ENCODE assay signal across 8 cellular contexts in genomic region chr12:95998611-95999300, GRCh38. TPM values are rescaled to one million over a fixed set of nuclear protein-coding genes. Genes with fewer than 3 reads are reported as not detected.
DNase-seq lines count a peak whose midpoint lies in the region; ATAC-seq and TF ChIP-seq lines count a peak whose summit lies in the region.

No MANE protein-coding gene starts in this region.

- peak overlapping the region; percentile 19; the same call in 1 of the 2 replicates for H3K4me2 ChIP-seq in MM.1S (ENCODE audit: low read depth, low read length)

- no peaks in the 10 kb centered on the region for H4K20me1 ChIP-seq in MM.1S (ENCODE audit: insufficient read depth, low read length)

- H3F3A ChIP-seq in MM.1S (ENCODE audit: insufficient read depth, low read length) = no peaks in the 10 kb centered on the region

- no peaks in the 10 kb centered on the region for H3K4me1 ChIP-seq in MM.1S (ENCODE audit: low read length)
- no peaks in the 10 kb centered on the region for H3K4me1 ChIP-seq in ascending aorta

- intact Hi-C loops in Right ventricle myocardium inferior (cut with DNase I) (loop anchor here (1.0 to 5.0 kb wide), 3 partner anchors 80 to 421 kb away; no protein-coding TSS in a partner anchor), cardiac septum (cut with DNase I) (loop anchor here (2.0 to 10.0 kb wide), 2 partner anchors 80 to 174 kb away; no protein-coding TSS in a partner anchor), ascending aorta (cut with DNase I) (loop anchor here (2.0 to 5.0 kb wide), 2 partner anchors 80 to 176 kb away; no protein-coding TSS in a partner anchor)

- H3K9me2 ChIP-seq in MM.1S (replicated peaks; ENCODE audit: insufficient read depth, low read length) = no peaks in the 10 kb centered on the region

- DNase-seq in Right ventricle myocardium inferior (ENCODE audit: missing footprints) (no peak), cardiac septum (ENCODE audit: low spot score) (no peak), HEK293T (ENCODE audit: extremely low spot score) (peak; percentile 68), MM.1S (peak; percentile 86), SK-MEL-5 (ENCODE audit: low read depth, low spot score) (peak; percentile 76), ascending aorta (ENCODE audit: low spot score in 2 of 2) (no peak), hippocampal formation (lab: John Stamatoyannopoulos, UW) (peak; percentile 21 to 78)
- DNase-seq in stimulated activated CD4-positive, alpha-beta T cell treated with anti-CD3 and anti-CD28 coated beads, Interleukin-12 subunit alpha, Interleukin-12 subunit beta, amount 100 ng/mL, for 4 hours = peak; percentile 12

- H2AFZ ChIP-seq in MM.1S (ENCODE audit: low read length) = no peak overlapping the region

- H3K9ac ChIP-seq in MM.1S (ENCODE audit: low read length) = no peak overlapping the region

- POLR2A ChIA-PET in HEK293T (lab: Yijun Ruan, JAX) = interaction anchor here (1.0 kb wide), 1 partner anchor 56 kb away, joined by 3 read pairs; the partner anchor contains the start of genes AMDHD1 and CCDC38

- CTCF ChIA-PET in HEK293T (lab: Yijun Ruan, JAX) = interaction anchor here (0.6 to 2.7 kb wide), 13 partner anchors 9 to 518 kb away, joined by 3 to 18 read pairs (median 4); no protein-coding TSS in a partner anchor

- no peak overlapping the region for H3K4me3 ChIP-seq in MM.1S (ENCODE audit: low read length)
- H3K4me3 ChIP-seq in ascending aorta = no peak overlapping the region

- H3K36me3 ChIP-seq in MM.1S (replicated peaks; ENCODE audit: insufficient read depth, low read length) (no peaks in the 10 kb centered on the region), ascending aorta (peaks cover 14 to 29% of the 10 kb centered on the region in 2 donors)

- no peak overlapping the region for H3K27ac ChIP-seq in MM.1S (ENCODE audit: low read length)
- peak overlapping the region in 1 of 2 donors; percentile 11 for H3K27ac ChIP-seq in ascending aorta

- no peaks in the 10 kb centered on the region for H3K79me2 ChIP-seq in MM.1S (ENCODE audit: low read length)

- peak; percentile 86 for TF ChIP-seq CTCF in MM.1S (IDR thresholded peaks at IDR 0.05; ENCODE audit: low read length)
- TF ChIP-seq CTCF in ascending aorta (IDR thresholded peaks at IDR 0.05) = peak; percentile 24 to 76 (median 48)

- in situ Hi-C loops in SK-MEL-5 (cut with HindIII; ENCODE audit: low pct_unique_long_range_greater_than_20kb, low sequenced_read_pairs) = no loop called here

- no peaks in the 10 kb centered on the region for H3K27me3 ChIP-seq in MM.1S (replicated peaks; ENCODE audit: insufficient read depth, low read length)
- H3K27me3 ChIP-seq in ascending aorta = no peaks in the 10 kb centered on the region

- no peaks in the 10 kb centered on the region for H3K9me3 ChIP-seq in MM.1S (replicated peaks; ENCODE audit: insufficient read depth, low read length)
- H3K9me3 ChIP-seq in ascending aorta = no peaks in the 10 kb centered on the region

- ATAC-seq in Right ventricle myocardium inferior = peak; percentile 85

TF ChIP-seq in HEK293T, 16 proteins besides CTCF, POLR2A, EP300 and RAD21:
- no peak for TF ChIP-seq FOXA1 (IDR thresholded peaks at IDR 0.05)
- no peak for TF ChIP-seq PKNOX1 (IDR thresholded peaks at IDR 0.05)
- TF ChIP-seq TARDBP (IDR thresholded peaks at IDR 0.05) = no peak
- TF ChIP-seq ZNF384 (IDR thresholded peaks at IDR 0.05) = no peak
- no peak for TF ChIP-seq SUZ12 (IDR thresholded peaks at IDR 0.05)
- no peak for TF ChIP-seq BHLHE40 (IDR thresholded peaks at IDR 0.05; ENCODE audit: borderline replicate concordance)
- no peak for TF ChIP-seq NFRKB (IDR thresholded peaks at IDR 0.05)
- no peak for TF ChIP-seq FOXK2 (IDR thresholded peaks at IDR 0.05)
- TF ChIP-seq CTBP1 (IDR thresholded peaks at IDR 0.05; ENCODE audit: borderline replicate concordance) = no peak
- TF ChIP-seq FOXM1 (IDR thresholded peaks at IDR 0.05; ENCODE audit: borderline replicate concordance) = no peak
- TF ChIP-seq ARNT (IDR thresholded peaks at IDR 0.05) = no peak
- TF ChIP-seq ELF4 (IDR thresholded peaks at IDR 0.05) = no peak
- no peak for TF ChIP-seq L3MBTL2 (conservative IDR thresholded peaks at IDR 0.05)
- no peak for TF ChIP-seq LEF1 (IDR thresholded peaks at IDR 0.05; ENCODE audit: borderline replicate concordance)
TF ChIP-seq in HEK293T: peak in this region for 0.

RNA-seq across cellular contexts. Expression of gene HAL, which starts 2.6 kb away (rescaled TPM):
- total RNA-seq in Right ventricle myocardium inferior (0.68 TPM), cardiac septum (0.22 TPM), ascending aorta (1.5 TPM)
- not detected in 2 replicates for total RNA-seq in SK-MEL-5 (2014; rRNA removed; shearing (Covaris generic))
- polyA plus RNA-seq in SK-MEL-5 (2015; cell fraction: cytosol; rRNA removed) = not detected in 2 replicates
- 0.46 and 1.6 TPM in 2 replicates for polyA plus RNA-seq in SK-MEL-5 (2015; cell fraction: nucleus; rRNA removed)

RNA-seq across cellular contexts. Expression of gene LTA4H, which starts 36.6 kb away (rescaled TPM):
- total RNA-seq in Right ventricle myocardium inferior (35.6 TPM), cardiac septum (35.5 TPM), ascending aorta (47.3 TPM)
- 85.2 and 88.4 TPM in 2 replicates for total RNA-seq in SK-MEL-5 (2014; rRNA removed; shearing (Covaris generic))
- 56.4 and 62.5 TPM in 2 replicates for polyA plus RNA-seq in SK-MEL-5 (2015; cell fraction: cytosol; rRNA removed)
- polyA plus RNA-seq in SK-MEL-5 (2015; cell fraction: nucleus; rRNA removed) = 110 and 112 TPM in 2 replicates

RNA-seq across cellular contexts. Expression of gene AMDHD1, which starts 55.6 kb away (rescaled TPM):
- total RNA-seq in Right ventricle myocardium inferior (0.49 TPM), cardiac septum (0.38 TPM), ascending aorta (0.96 TPM)
- total RNA-seq in SK-MEL-5 (2014; rRNA removed; shearing (Covaris generic)) = 1.1 and 1.2 TPM in 2 replicates
- 0.48 and 1.6 TPM in 2 replicates for polyA plus RNA-seq in SK-MEL-5 (2015; cell fraction: cytosol; rRNA removed)
- polyA plus RNA-seq in SK-MEL-5 (2015; cell fraction: nucleus; rRNA removed) = 0.11 and 0.28 TPM in 2 replicates

RNA-seq across cellular contexts. Expression of gene CCDC38, which starts 56.3 kb away (rescaled TPM):
- total RNA-seq in Right ventricle myocardium inferior = not detected
- not detected for total RNA-seq in cardiac septum
- total RNA-seq in SK-MEL-5 (2014; rRNA removed; shearing (Covaris generic)) = 0.16 TPM in 1 of 2 replicates, not detected in the other
- 0.05 and 0.14 TPM in 2 replicates for polyA plus RNA-seq in SK-MEL-5 (2015; cell fraction: cytosol; rRNA removed)
- polyA plus RNA-seq in SK-MEL-5 (2015; cell fraction: nucleus; rRNA removed) = 0.22 and 0.79 TPM in 2 replicates
- not detected for total RNA-seq in ascending aorta

Comparison
In these comparisons a context has a peak if more than half of its experiments do, and no peak if none do; other contexts are left out.
1. DNase-seq: peak in HEK293T (single experiment), MM.1S (single experiment), SK-MEL-5 (single experiment), hippocampal formation (2 of 2) and stimulated activated CD4-positive, alpha-beta T cell treated with anti-CD3 and anti-CD28 coated beads, Interleukin-12 subunit alpha, Interleukin-12 subunit beta, amount 100 ng/mL, for 4 hours (single experiment); none in Right ventricle myocardium inferior (single experiment), cardiac septum (single experiment) and ascending aorta (0 of 2).